15 cellular contexts compared by ENCODE assay signal in genomic region chr3:10373686-10374261, GRCh38. TPM values are rescaled to one million over a fixed set of nuclear protein-coding genes. Genes with fewer than 3 reads are reported as not detected.
DNase-seq lines count a peak whose midpoint lies in the region; ATAC-seq and TF ChIP-seq lines count a peak whose summit lies in the region.
"Had no signal": no experiment of that assay in that cellular context is flagged by ENCODE, and none has a peak within 500 bp of the region (broad histone marks: within the 10 kb centered on the region; RNA-seq: fewer than 3 reads in every experiment).

No MANE protein-coding gene starts in this region.

- peak; percentile 41; the same call in 1 of the 3 replicates for ATAC-seq in RWPE2 (ENCODE audit: low read depth)
- no peak for ATAC-seq in HG03095 (IDR thresholded peaks at IDR 0.05; ENCODE audit: unreplicated experiment)
- no peak for ATAC-seq in activated CD8-positive, alpha-beta T cell treated with anti-CD3 and anti-CD28 coated beads for 36 hours
- no peak for ATAC-seq in stimulated activated naive B cell treated with anti-CD40 and anti-IgM and Interleukin-4, amounts not matched to agents 10 μg/mL and 1 μg/mL and 100 μg/mL, for 72 hours (replicated peaks)
- ATAC-seq: activated T-cell treated with anti-CD3 and anti-CD28 coated beads, Interleukin-2, amount 50 U/mL, for 72 hours; foreskin keratinocyte; Right ventricle myocardium inferior had no signal

- no peaks in the 10 kb centered on the region for H3K36me3 ChIP-seq in breast epithelium
- no peaks in the 10 kb centered on the region for H3K36me3 ChIP-seq in RWPE2 (ENCODE audit: low read depth)
- H3K36me3 ChIP-seq: neutrophil had no signal

- CTCF ChIA-PET in MCF 10A (lab: Yijun Ruan, JAX), result no interaction called here
- CTCF ChIA-PET in activated CD8-positive, alpha-beta T cell treated with anti-CD3 and anti-CD28 coated beads for 36 hours (lab: Charles Lee), result interaction anchor here (1.5 kb wide), 1 partner anchor 30 kb away, joined by 3 read pairs; no protein-coding TSS in a partner anchor

- TF ChIP-seq CTCF in MCF 10A (IDR thresholded peaks at IDR 0.05; ENCODE audit: unreplicated experiment) (no peak), breast epithelium (IDR thresholded peaks at IDR 0.05) (no peak), RWPE2 (IDR thresholded peaks at IDR 0.05; ENCODE audit: poor library complexity, severe bottlenecking) (no peak), fibroblast of pulmonary artery (IDR thresholded peaks at IDR 0.05; ENCODE audit: low read length, missing control alignments) (no peak), coronary artery (IDR thresholded peaks at IDR 0.05) (no peak)
- no peak for TF ChIP-seq CTCF in activated CD8-positive, alpha-beta T cell treated with anti-CD3 and anti-CD28 coated beads for 36 hours (IDR thresholded peaks at IDR 0.05)

- intact Hi-C loops in MCF 10A (cut with micrococcal nuclease), result no loop called here
- intact Hi-C loops in breast epithelium (cut with DNase I; ENCODE audit: low total_unique reads), result no loop called here
- intact Hi-C loops in activated CD8-positive, alpha-beta T cell treated with anti-CD3 and anti-CD28 coated beads for 36 hours (cut with micrococcal nuclease), result no loop called here

- peaks cover 0 to 11% of the 10 kb centered on the region in 2 donors for H3K9me3 ChIP-seq in breast epithelium
- no peaks in the 10 kb centered on the region for H3K9me3 ChIP-seq in RWPE2 (ENCODE audit: severe bottlenecking)
- H3K9me3 ChIP-seq: neutrophil had no signal

- H3K36me3 Mint-ChIP-seq in MCF 10A (ENCODE audit: insufficient read depth, unreplicated experiment), result no peaks in the 10 kb centered on the region
- no peaks in the 10 kb centered on the region for H3K36me3 Mint-ChIP-seq in activated CD8-positive, alpha-beta T cell treated with anti-CD3 and anti-CD28 coated beads for 36 hours (ENCODE audit: low read depth)
- peaks cover 0 to 3% of the 10 kb centered on the region in 2 donors for H3K36me3 Mint-ChIP-seq in stimulated activated naive B cell treated with anti-CD40 and anti-IgM and Interleukin-4, amounts not matched to agents 10 μg/mL and 1 μg/mL and 100 μg/mL, for 72 hours

- H3K4me3 ChIP-seq in breast epithelium (no peak overlapping the region), RWPE2 (ENCODE audit: severe bottlenecking) (no peak overlapping the region), fibroblast of pulmonary artery (replicated peaks; ENCODE audit: low read depth, low read length) (no peak overlapping the region), coronary artery (no peak overlapping the region)

- no peaks in the 10 kb centered on the region for H3K9me3 Mint-ChIP-seq in MCF 10A (ENCODE audit: unreplicated experiment)
- H3K9me3 Mint-ChIP-seq in activated CD8-positive, alpha-beta T cell treated with anti-CD3 and anti-CD28 coated beads for 36 hours, result peaks cover 3% of the 10 kb centered on the region
- peaks cover 1 to 3% of the 10 kb centered on the region in 2 donors for H3K9me3 Mint-ChIP-seq in stimulated activated naive B cell treated with anti-CD40 and anti-IgM and Interleukin-4, amounts not matched to agents 10 μg/mL and 1 μg/mL and 100 μg/mL, for 72 hours

- H3K27ac ChIP-seq in breast epithelium, result no peak overlapping the region
- no peak overlapping the region for H3K27ac ChIP-seq in RWPE2 (ENCODE audit: poor library complexity, severe bottlenecking)
- H3K27ac ChIP-seq in coronary artery, result no peak overlapping the region
- H3K27ac ChIP-seq: foreskin keratinocyte, neutrophil had no signal

- H3K27me3 Mint-ChIP-seq in MCF 10A (ENCODE audit: insufficient read depth, unreplicated experiment), result peaks cover 16% of the 10 kb centered on the region
- H3K27me3 Mint-ChIP-seq in activated CD8-positive, alpha-beta T cell treated with anti-CD3 and anti-CD28 coated beads for 36 hours, result peaks cover 11% of the 10 kb centered on the region
- peaks cover 5 to 11% of the 10 kb centered on the region in 2 donors for H3K27me3 Mint-ChIP-seq in stimulated activated naive B cell treated with anti-CD40 and anti-IgM and Interleukin-4, amounts not matched to agents 10 μg/mL and 1 μg/mL and 100 μg/mL, for 72 hours

- DNase-seq in MCF 10A (ENCODE audit: unreplicated experiment) (peak; percentile 63), breast epithelium (ENCODE audit: low spot score in 2 of 2) (no peak), RWPE2 (ENCODE audit: low spot score) (no peak), fibroblast of pulmonary artery (ENCODE audit: low read depth) (peak; percentile 40), coronary artery (ENCODE audit: low spot score) (no peak)
- DNase-seq in activated CD8-positive, alpha-beta T cell treated with anti-CD3 and anti-CD28 coated beads for 36 hours, result no peak
- no peak for DNase-seq in stimulated activated naive B cell treated with anti-CD40 and anti-IgM and Interleukin-4, amounts not matched to agents 10 μg/mL and 1 μg/mL and 100 μg/mL, for 72 hours
- DNase-seq: activated T-cell treated with anti-CD3 and anti-CD28 coated beads, Interleukin-2, amount 50 U/mL, for 72 hours; amniotic stem cell; dermis blood vessel endothelial cell; foreskin keratinocyte; NCI-H524 had no signal

- POLR2A ChIA-PET in MCF 10A (lab: Yijun Ruan, JAX), result interaction anchor here (0.7 kb wide), 1 partner anchor 44 kb away, joined by 3 read pairs; no protein-coding TSS in a partner anchor
- POLR2A ChIA-PET in activated CD8-positive, alpha-beta T cell treated with anti-CD3 and anti-CD28 coated beads for 36 hours (lab: Charles Lee), result no interaction called here

- no peak overlapping the region for H3K4me3 Mint-ChIP-seq in MCF 10A (ENCODE audit: unreplicated experiment)
- H3K4me3 Mint-ChIP-seq in activated CD8-positive, alpha-beta T cell treated with anti-CD3 and anti-CD28 coated beads for 36 hours, result no peak overlapping the region
- H3K4me3 Mint-ChIP-seq in stimulated activated naive B cell treated with anti-CD40 and anti-IgM and Interleukin-4, amounts not matched to agents 10 μg/mL and 1 μg/mL and 100 μg/mL, for 72 hours, result no peak overlapping the region
- H3K4me3 Mint-ChIP-seq: activated T-cell treated with anti-CD3 and anti-CD28 coated beads, Interleukin-2, amount 50 U/mL, for 72 hours had no signal

- no peaks in the 10 kb centered on the region for H3K27me3 ChIP-seq in breast epithelium
- no peaks in the 10 kb centered on the region for H3K27me3 ChIP-seq in RWPE2 (ENCODE audit: insufficient read depth, poor library complexity, severe bottlenecking)

- no peak for TF ChIP-seq POLR2A in breast epithelium (IDR thresholded peaks at IDR 0.05)

- H3K4me1 ChIP-seq in breast epithelium, result no peaks in the 10 kb centered on the region
- no peaks in the 10 kb centered on the region for H3K4me1 ChIP-seq in RWPE2 (ENCODE audit: insufficient read depth, poor library complexity, severe bottlenecking)
- H3K4me1 ChIP-seq: foreskin keratinocyte had no signal

- BruUV-seq in MCF 10A (replicated peaks; lab: Mats Ljungman, UMichigan), result no TSS peak

- H3K4me1 Mint-ChIP-seq in MCF 10A (ENCODE audit: insufficient read depth, unreplicated experiment), result peaks cover 5% of the 10 kb centered on the region
- H3K4me1 Mint-ChIP-seq in activated CD8-positive, alpha-beta T cell treated with anti-CD3 and anti-CD28 coated beads for 36 hours (ENCODE audit: low read depth), result peaks cover 3% of the 10 kb centered on the region
- peaks cover 12 to 19% of the 10 kb centered on the region in 2 donors for H3K4me1 Mint-ChIP-seq in stimulated activated naive B cell treated with anti-CD40 and anti-IgM and Interleukin-4, amounts not matched to agents 10 μg/mL and 1 μg/mL and 100 μg/mL, for 72 hours

- no peak overlapping the region for H3K27ac Mint-ChIP-seq in MCF 10A (ENCODE audit: low read depth, unreplicated experiment)
- no peak overlapping the region for H3K27ac Mint-ChIP-seq in activated CD8-positive, alpha-beta T cell treated with anti-CD3 and anti-CD28 coated beads for 36 hours
- H3K27ac Mint-ChIP-seq in stimulated activated naive B cell treated with anti-CD40 and anti-IgM and Interleukin-4, amounts not matched to agents 10 μg/mL and 1 μg/mL and 100 μg/mL, for 72 hours, result no peak overlapping the region
- H3K27ac Mint-ChIP-seq: activated T-cell treated with anti-CD3 and anti-CD28 coated beads, Interleukin-2, amount 50 U/mL, for 72 hours had no signal

RNA-seq across cellular contexts. Expression of gene SEC13, which starts 52.9 kb away (rescaled TPM):
- total RNA-seq in MCF 10A (2022), result 141 and 156 TPM in 2 replicates
- total RNA-seq in breast epithelium, result 100 to 1,000 TPM in 1 of 3 donors, 10 to 100 TPM in 2; 80.2 to 111 (median 87.7) TPM
- 10 to 100 TPM; 89.7 to 89.8 TPM for total RNA-seq in activated CD8-positive, alpha-beta T cell treated with anti-CD3 and anti-CD28 coated beads for 36 hours

Comparison
In these comparisons a context has a peak if more than half of its experiments do, and no peak if none do; other contexts are left out.
1. DNase-seq: peak in MCF 10A (single experiment) and fibroblast of pulmonary artery (single experiment); none in breast epithelium (0 of 2), RWPE2 (single experiment), activated CD8-positive, alpha-beta T cell treated with anti-CD3 and anti-CD28 coated beads for 36 hours (single experiment), stimulated activated naive B cell treated with anti-CD40 and anti-IgM and Interleukin-4, amounts not matched to agents 10 μg/mL and 1 μg/mL and 100 μg/mL, for 72 hours (single experiment) and coronary artery (single experiment).